ENCODE assay signal across 20 cellular contexts in genomic region chr3:85678713-85679112, GRCh38.
"Had no signal": no experiment of that assay in that cellular context is flagged by ENCODE, and none has a peak within 500 bp of the region (broad histone marks: within the 10 kb centered on the region; RNA-seq: fewer than 3 reads in every experiment).

No MANE protein-coding gene starts in this region.

- H3K9me3 Mint-ChIP-seq: nephron progenitor cell; stimulated activated naive B cell treated with anti-CD40 and anti-IgM and Interleukin-4, amounts not matched to agents 10 μg/mL and 1 μg/mL and 100 μg/mL, for 72 hours had no signal

- FAIRE-seq: frontal cortex, islet of Langerhans had no signal

- H3K4me3 ChIP-seq: heart left ventricle, psoas muscle, right lobe of liver, spleen, stomach, thoracic aorta, transverse colon had no signal

- H3K27ac Mint-ChIP-seq: effector memory CD8-positive, alpha-beta T cell; naive thymus-derived CD4-positive, alpha-beta T cell; nephron progenitor cell; stimulated activated naive B cell treated with anti-CD40 and anti-IgM and Interleukin-4, amounts not matched to agents 10 μg/mL and 1 μg/mL and 100 μg/mL, for 72 hours had no signal

- H3K27me3 Mint-ChIP-seq: effector memory CD8-positive, alpha-beta T cell; naive thymus-derived CD4-positive, alpha-beta T cell; stimulated activated naive B cell treated with anti-CD40 and anti-IgM and Interleukin-4, amounts not matched to agents 10 μg/mL and 1 μg/mL and 100 μg/mL, for 72 hours had no signal

- H3K36me3 ChIP-seq: heart left ventricle, right lobe of liver, spleen, stomach, thoracic aorta, transverse colon had no signal

- DNase-seq: effector memory CD8-positive, alpha-beta T cell; erythroblast; heart left ventricle; hippocampal formation; kidney glomerular epithelial cell; naive thymus-derived CD4-positive, alpha-beta T cell; nephron progenitor cell; psoas muscle; retina; right lobe of liver; spleen; stimulated activated CD4-positive, alpha-beta T cell treated with anti-CD3 and anti-CD28 coated beads, Interleukin-2, amount 100 ng/mL, for 24 hours; stimulated activated CD4-positive, alpha-beta T cell treated with anti-CD3 and anti-CD28 coated beads, Interleukin-4, amount 100 ng/mL, for 4 hours; stimulated activated naive B cell treated with anti-CD40 and anti-IgM and Interleukin-4, amounts not matched to agents 10 μg/mL and 1 μg/mL and 100 μg/mL, for 72 hours; stomach; substantia nigra; transverse colon had no signal

- H3K4me3 Mint-ChIP-seq: effector memory CD8-positive, alpha-beta T cell; naive thymus-derived CD4-positive, alpha-beta T cell; nephron progenitor cell; stimulated activated naive B cell treated with anti-CD40 and anti-IgM and Interleukin-4, amounts not matched to agents 10 μg/mL and 1 μg/mL and 100 μg/mL, for 72 hours had no signal

- H3K9me3 ChIP-seq: heart left ventricle, psoas muscle, right lobe of liver, stomach, thoracic aorta, transverse colon had no signal

- H3K4me1 ChIP-seq: heart left ventricle, psoas muscle, right lobe of liver, spleen, stomach, transverse colon had no signal

- H3K4me1 Mint-ChIP-seq: naive thymus-derived CD4-positive, alpha-beta T cell; nephron progenitor cell; stimulated activated naive B cell treated with anti-CD40 and anti-IgM and Interleukin-4, amounts not matched to agents 10 μg/mL and 1 μg/mL and 100 μg/mL, for 72 hours had no signal

- ATAC-seq: effector memory CD8-positive, alpha-beta T cell; heart left ventricle; naive thymus-derived CD4-positive, alpha-beta T cell; psoas muscle; right lobe of liver; stimulated activated naive B cell treated with anti-CD40 and anti-IgM and Interleukin-4, amounts not matched to agents 10 μg/mL and 1 μg/mL and 100 μg/mL, for 72 hours had no signal

- H3K27me3 ChIP-seq: heart left ventricle, right lobe of liver, spleen, stomach, transverse colon had no signal

- H3K36me3 Mint-ChIP-seq: naive thymus-derived CD4-positive, alpha-beta T cell; stimulated activated naive B cell treated with anti-CD40 and anti-IgM and Interleukin-4, amounts not matched to agents 10 μg/mL and 1 μg/mL and 100 μg/mL, for 72 hours had no signal

- H3K27ac ChIP-seq: heart left ventricle, psoas muscle, right lobe of liver, spleen, stomach, thoracic aorta, transverse colon had no signal
